In the genomic region with DNA sequence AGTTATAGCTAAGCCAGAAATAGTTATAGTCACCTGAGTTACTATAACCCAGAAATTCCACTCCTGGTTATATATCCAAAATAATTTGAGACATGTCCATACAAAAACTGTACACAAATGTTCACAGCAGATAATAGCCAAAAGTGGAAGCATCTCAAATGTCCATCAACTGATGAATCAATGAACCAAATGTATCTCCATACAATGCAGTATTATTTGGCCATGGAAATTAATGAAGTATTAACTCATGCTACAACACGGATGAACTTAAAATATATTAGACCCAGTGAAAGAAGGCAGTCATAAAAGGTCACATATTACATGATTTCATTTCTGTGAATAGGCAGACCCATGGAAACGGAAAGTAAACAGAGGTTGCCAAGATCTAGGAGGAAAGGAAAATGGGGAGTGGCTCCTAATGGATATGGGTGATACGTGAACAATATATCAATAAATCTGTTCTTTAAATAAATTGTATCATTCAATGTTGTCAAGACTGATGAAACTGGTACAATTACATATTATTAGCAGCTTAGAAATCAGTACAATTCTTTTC, we compare ENCODE assay signal across 19 cellular contexts. TPM values are rescaled to one million over a fixed set of nuclear protein-coding genes. Genes with fewer than 3 reads are reported as not detected.
A peak's percentile ranks its signal among the peaks of the same experiment; 100 is the strongest.
DNase-seq lines count a peak whose midpoint lies in the region; ATAC-seq, FAIRE-seq and TF ChIP-seq lines count a peak whose summit lies in the region.
"Had no signal": no experiment of that assay in that cellular context is flagged by ENCODE, and none has a peak within 500 bp of the region (broad histone marks: within the 10 kb centered on the region; RNA-seq: fewer than 3 reads in every experiment).

No MANE protein-coding gene starts in this region.

- ATAC-seq in K562: no peak
- ATAC-seq in GM19395 (IDR thresholded peaks at IDR 0.05; ENCODE audit: unreplicated experiment): no peak
- ATAC-seq: GM23338, HCT116 had no signal

- H3K4me1 ChIP-seq in K562 (replicated peaks in 1 of 2; ENCODE audit: control insufficient read depth in 2 of 2, insufficient read depth in 2 of 2, low read length in 2 of 2) (peaks cover under 1 to 6% of the 10 kb centered on the region in 2 experiments; a peak in 1 of 5 replicates), endothelial cell of umbilical vein (ENCODE audit: control insufficient read depth, extremely low read depth, insufficient read depth, low read length) (no peaks in the 10 kb centered on the region), osteoblast (ENCODE audit: insufficient read depth, low read length) (no peaks in the 10 kb centered on the region), mesendoderm (ENCODE audit: control insufficient read depth, low read depth, low read length) (no peaks in the 10 kb centered on the region)

- no peak for TF ChIP-seq RAD21 in K562 (CRISPR knock-in tag; conservative IDR thresholded peaks at IDR 0.05 in 1 of 2, IDR thresholded peaks at IDR 0.05 in 1 of 2)

- no peak overlapping the region for H3K18ac ChIP-seq in mesendoderm (ENCODE audit: low read length)

- dilution Hi-C loops in endothelial cell of umbilical vein (cut with MboI; ENCODE audit: extremely low pct_ligation_motif_present, low sequenced_read_pairs): no loop called here

- no peak overlapping the region for H3K4me3 ChIP-seq in K562
- H3K4me3 ChIP-seq in endothelial cell of umbilical vein (replicated peaks in 1 of 3; ENCODE audit: insufficient read depth in 1 of 3, low read depth in 1 of 3, low read length in 3 of 3): no peak overlapping the region
- H3K4me3 ChIP-seq in osteoblast (ENCODE audit: insufficient read depth, low read length): no peak overlapping the region
- no peak overlapping the region for H3K4me3 ChIP-seq in mesendoderm (ENCODE audit: low read length)
- H3K4me3 ChIP-seq: GM23338 had no signal

- intact Hi-C loops in K562 (cut with micrococcal nuclease): no loop called here
- intact Hi-C loops in endothelial cell of umbilical vein (cut with micrococcal nuclease): no loop called here

- no peak for TF ChIP-seq POLR2A in K562 (conservative IDR thresholded peaks at IDR 0.05)
- TF ChIP-seq POLR2A in endothelial cell of umbilical vein (IDR thresholded peaks at IDR 0.05; ENCODE audit: low read depth, low read length): no peak

- H3K9me1 ChIP-seq in K562 (ENCODE audit: control insufficient read depth, insufficient read depth, low read length) (no peaks in the 10 kb centered on the region), endothelial cell of umbilical vein (replicated peaks; ENCODE audit: control insufficient read depth, extremely low read depth, insufficient read depth, low read length) (no peaks in the 10 kb centered on the region)

- H3K36me3 ChIP-seq in K562 (ENCODE audit: control insufficient read depth, insufficient read depth, low read length): no peaks in the 10 kb centered on the region
- H3K36me3 ChIP-seq in endothelial cell of umbilical vein (ENCODE audit: control insufficient read depth in 2 of 2, extremely low read depth in 1 of 2, insufficient read depth in 2 of 2, low read length in 2 of 2): no peaks in the 10 kb centered on the region
- H3K36me3 ChIP-seq in osteoblast (ENCODE audit: insufficient read depth, low read length): no peaks in the 10 kb centered on the region
- H3K36me3 ChIP-seq in mesendoderm (ENCODE audit: control insufficient read depth, insufficient read depth, low read length): no peaks in the 10 kb centered on the region

- H2BK5ac ChIP-seq in mesendoderm (ENCODE audit: low read length): no peak overlapping the region

- H3K56ac ChIP-seq in mesendoderm (ENCODE audit: low read length): no peak overlapping the region

- in situ Hi-C loops in K562 (cut with MboI): no loop called here

- CTCF ChIA-PET in K562 (lab: Yijun Ruan, JAX; ENCODE audit: low intra/inter-chr PET ratio): no interaction called here
- CTCF ChIA-PET in endothelial cell of umbilical vein (lab: Charles Lee): no interaction called here

- no peak for TF ChIP-seq EP300 in K562 (IDR thresholded peaks at IDR 0.05; ENCODE audit: low read length)

- H3K79me1 ChIP-seq in mesendoderm (ENCODE audit: low read length): no peaks in the 10 kb centered on the region

- no peak overlapping the region for H3K4ac ChIP-seq in mesendoderm (ENCODE audit: low read depth, low read length)

- TF ChIP-seq CTCF in K562 (IDR thresholded peaks at IDR 0.05 in 2 of 3, conservative IDR thresholded peaks at IDR 0.05 in 1 of 3; ENCODE audit: insufficient read depth in 2 of 3, low read depth in 1 of 3, low read length in 3 of 3): no peak
- TF ChIP-seq CTCF in endothelial cell of umbilical vein (IDR thresholded peaks at IDR 0.05; ENCODE audit: extremely low read depth in 1 of 2, insufficient read depth in 1 of 2, low read depth in 1 of 2, low read length in 2 of 2): no peak
- no peak for TF ChIP-seq CTCF in osteoblast (IDR thresholded peaks at IDR 0.05; ENCODE audit: extremely low read depth, low read depth, low read length)

- no peak overlapping the region for H3K9ac ChIP-seq in K562 (ENCODE audit: insufficient read depth in 1 of 2, low read depth in 2 of 2, low read length in 2 of 2)
- H3K9ac ChIP-seq in endothelial cell of umbilical vein (replicated peaks; ENCODE audit: extremely low read depth, insufficient read depth, low read length): no peak overlapping the region
- H3K9ac ChIP-seq in mesendoderm (ENCODE audit: low read length): no peak overlapping the region

- no peak overlapping the region for H3K23ac ChIP-seq in mesendoderm (ENCODE audit: low read length)

- H3K9me3 ChIP-seq in K562 (replicated peaks; ENCODE audit: control insufficient read depth, insufficient read depth, low read depth, low read length) (no peaks in the 10 kb centered on the region), endothelial cell of umbilical vein (replicated peaks; ENCODE audit: control insufficient read depth, insufficient read depth, low read length) (no peaks in the 10 kb centered on the region), osteoblast (ENCODE audit: low read depth, low read length) (no peaks in the 10 kb centered on the region)

- no peak overlapping the region for H2AK5ac ChIP-seq in mesendoderm (ENCODE audit: low read length)

- no TSS peak for BruUV-seq in K562 (replicated peaks; lab: Mats Ljungman, UMichigan)
- BruUV-seq in endothelial cell of umbilical vein (replicated peaks; lab: Mats Ljungman, UMichigan): no TSS peak

- no peaks in the 10 kb centered on the region for H3K27me3 ChIP-seq in K562 (ENCODE audit: control insufficient read depth in 2 of 2, insufficient read depth in 2 of 2, low read length in 2 of 2)
- peaks cover 3 to 8% of the 10 kb centered on the region in 2 experiments for H3K27me3 ChIP-seq in endothelial cell of umbilical vein (ENCODE audit: control insufficient read depth in 2 of 2, insufficient read depth in 2 of 2, low read length in 2 of 2)
- H3K27me3 ChIP-seq in osteoblast (ENCODE audit: insufficient read depth, low read length): no peaks in the 10 kb centered on the region
- H3K27me3 ChIP-seq in mesendoderm (ENCODE audit: insufficient read depth, low read length, poor library complexity): no peaks in the 10 kb centered on the region

- H4K8ac ChIP-seq in mesendoderm (ENCODE audit: low read depth, low read length): no peak overlapping the region

- H2BK15ac ChIP-seq in mesendoderm (replicated peaks; ENCODE audit: low read depth): no peak overlapping the region

- WGBS in K562 (ENCODE audit: insufficient coverage, low coverage, missing lambda C conversion rate): 50% methylated on average over 3 of the region's 3 CpGs
- WGBS in mesendoderm (ENCODE audit: extremely low coverage, insufficient coverage, low lambda C conversion rate): no CpG with 5 or more reads among the region's 3 CpGs

- H4K5ac ChIP-seq in mesendoderm (ENCODE audit: low read length): no peak overlapping the region

- H4K20me1 ChIP-seq in K562 (replicated peaks; ENCODE audit: control insufficient read depth, insufficient read depth, low read length): no peaks in the 10 kb centered on the region
- H4K20me1 ChIP-seq in endothelial cell of umbilical vein (replicated peaks; ENCODE audit: control insufficient read depth, extremely low read depth, insufficient read depth, low read length): no peaks in the 10 kb centered on the region
- no peaks in the 10 kb centered on the region for H4K20me1 ChIP-seq in osteoblast (ENCODE audit: insufficient read depth, low read length)

- no peak overlapping the region for H2BK120ac ChIP-seq in mesendoderm (ENCODE audit: low read depth, low read length)

- no peak overlapping the region for H3K4me2 ChIP-seq in K562 (ENCODE audit: insufficient read depth, low read length)
- no peak overlapping the region for H3K4me2 ChIP-seq in endothelial cell of umbilical vein (ENCODE audit: insufficient read depth, low read length)
- H3K4me2 ChIP-seq in osteoblast (ENCODE audit: insufficient read depth, low read length): peak overlapping the region; percentile 54
- no peak overlapping the region for H3K4me2 ChIP-seq in mesendoderm (ENCODE audit: low read length)
- H3K4me2 ChIP-seq: GM23338 had no signal

- H3K27ac ChIP-seq in K562 (ENCODE audit: extremely low read depth, low read depth, low read length): no peak overlapping the region
- no peak overlapping the region for H3K27ac ChIP-seq in endothelial cell of umbilical vein (ENCODE audit: insufficient read depth, low read depth, low read length)
- H3K27ac ChIP-seq in osteoblast (ENCODE audit: low read depth, low read length): no peak overlapping the region
- H3K27ac ChIP-seq in mesendoderm (ENCODE audit: low read depth, low read length): no peak overlapping the region

- FAIRE-seq in K562 (lab: Jason Lieb, UNC): no peak
- peak; percentile 46 for FAIRE-seq in endothelial cell of umbilical vein (lab: Jason Lieb, UNC)
- FAIRE-seq: GM12891, GM18507 had no signal

- no peak for DNase-seq in K562 (ENCODE audit: extremely low read depth in 1 of 4, low spot score in 3 of 4)
- no peak for DNase-seq in endothelial cell of umbilical vein (ENCODE audit: low read depth, low spot score)
- no peak for DNase-seq in osteoblast (ENCODE audit: insufficient read length, low spot score, missing footprints)
- DNase-seq in mesendoderm: no peak
- no peak for DNase-seq in activated CD4-positive, alpha-beta T cell treated with anti-CD3 and anti-CD28 coated beads for 4 hours
- DNase-seq: C1 segment of cervical spinal cord; Calu3; CD4-positive, alpha-beta memory T cell; COR-L47; DMS53; DMS79 treated with DMSO at 0.1 percent for 48 hours; GF-D8; H9; HFFc6 had no signal

- POLR2A ChIA-PET in K562 (lab: Yijun Ruan, JAX) (no interaction called here), endothelial cell of umbilical vein (lab: Charles Lee) (no interaction called here)

- H2AFZ ChIP-seq in K562 (ENCODE audit: low read depth, low read length) (no peak overlapping the region), endothelial cell of umbilical vein (ENCODE audit: low read depth, low read length) (no peak overlapping the region), osteoblast (ENCODE audit: low read length) (no peak overlapping the region)
- H2AFZ ChIP-seq: GM23338 had no signal

- H3K79me2 ChIP-seq in K562 (ENCODE audit: control insufficient read depth, insufficient read depth, low read length) (no peaks in the 10 kb centered on the region), endothelial cell of umbilical vein (ENCODE audit: control insufficient read depth, insufficient read depth, low read length) (no peaks in the 10 kb centered on the region), osteoblast (ENCODE audit: insufficient read depth, low read length) (no peaks in the 10 kb centered on the region), mesendoderm (ENCODE audit: control insufficient read depth, insufficient read depth, low read length) (no peaks in the 10 kb centered on the region)

RNA-seq across cellular contexts. Expression of a gene that starts 46.9 kb away (rescaled TPM):
- total RNA-seq in K562 (2011; cell fraction: chromatin; rRNA removed; ENCODE audit: low replicate concordance): 16.1 and 63.3 TPM in 2 replicates
- total RNA-seq in K562 (2011; cell fraction: nucleolus; rRNA removed): 10.2 and 15.9 TPM in 2 replicates
- 20.3 and 23.1 TPM in 2 replicates for total RNA-seq in K562 (2011; cell fraction: nucleoplasm; rRNA removed)
- total RNA-seq in K562 (2014; rRNA removed): 9.3 and 10.4 TPM in 2 replicates
- 18.2 and 21.4 TPM in 2 replicates for total RNA-seq in K562 (2014; rRNA removed; fragmentation: Illumina TruSeq; extraction: Trizol)
- total RNA-seq in K562 (2015; rRNA removed; fragmentation: Illumina TruSeq; extraction: Trizol): 14.3 and 14.7 TPM in 2 replicates
- total RNA-seq in K562 (2021): 17.1 and 18.7 TPM in 2 replicates
- 12.3 and 16.0 TPM in 2 replicates for polyA plus RNA-seq in K562 (2011; rRNA removed)
- 3.5 and 6.4 TPM in 2 replicates for polyA plus RNA-seq in K562 (2011; cell fraction: cytosol; rRNA removed)
- 7.0 and 10.8 TPM in 2 replicates for polyA plus RNA-seq in K562 (2011; cell fraction: nucleus; rRNA removed)
- polyA plus RNA-seq in K562 (2012): 10.8 and 16.4 TPM in 2 replicates
- polyA plus RNA-seq in K562 (2014; fragmentation: Illumina TruSeq; extraction: Trizol): 14.9 and 17.2 TPM in 2 replicates
- 10 to 100 TPM in 1 of 2 experiments, 1 to 10 TPM in 1; 10.0 to 10.6 TPM for polyA plus RNA-seq in K562 (2014; fragmentation: Nextera tagmentation; extraction: Ambion mirVana)
- 8.4 and 9.0 TPM in 2 replicates for polyA plus RNA-seq in K562 (2014; rRNA removed)
- 47.8 and 52.7 TPM in 2 replicates for polyA minus RNA-seq in K562 (2011; rRNA and poly(A)+ RNA removed)
- 11.1 and 14.1 TPM in 2 replicates for polyA minus RNA-seq in K562 (2011; cell fraction: cytosol; rRNA and poly(A)+ RNA removed)
- polyA minus RNA-seq in K562 (2011; cell fraction: nucleus; rRNA and poly(A)+ RNA removed): 38.5 and 55.3 TPM in 2 replicates
- 40.9 and 44.0 TPM in 2 replicates for total RNA-seq in endothelial cell of umbilical vein
- polyA plus RNA-seq in endothelial cell of umbilical vein: 9.4 and 9.9 TPM in 2 replicates
- 12.5 and 12.8 TPM in 2 replicates for polyA plus RNA-seq in endothelial cell of umbilical vein (2011; cell fraction: cytosol; rRNA removed)
- polyA plus RNA-seq in endothelial cell of umbilical vein (2011; cell fraction: nucleus; rRNA removed): 15.9 and 19.4 TPM in 2 replicates
- 20.5 and 30.4 TPM in 2 replicates for polyA plus RNA-seq in endothelial cell of umbilical vein (2012)
- 18.0 and 19.8 TPM in 2 replicates for polyA minus RNA-seq in endothelial cell of umbilical vein
- 22.8 TPM for polyA minus RNA-seq in endothelial cell of umbilical vein (2011; cell fraction: cytosol; rRNA and poly(A)+ RNA removed)
- polyA minus RNA-seq in endothelial cell of umbilical vein (2011; cell fraction: nucleus; rRNA and poly(A)+ RNA removed): 75.7 and 105 TPM in 2 replicates
- total RNA-seq in osteoblast: 8.3 TPM in 2 replicates
- polyA plus RNA-seq in mesendoderm (2013, experiment 1 of 2): 29.5 TPM
- 30.1 TPM for polyA plus RNA-seq in mesendoderm (2013, experiment 2 of 2)
- total RNA-seq: CD4-positive, alpha-beta memory T cell had no signal
